26 cellular contexts compared by ENCODE assay signal in genomic region chr6:30965140-30965601, GRCh38. TPM values are rescaled to one million over a fixed set of nuclear protein-coding genes. Genes with fewer than 3 reads are reported as not detected.
A peak's percentile ranks its signal among the peaks of the same experiment; 100 is the strongest.
DNase-seq lines count a peak whose midpoint lies in the region; ATAC-seq, FAIRE-seq and TF ChIP-seq lines count a peak whose summit lies in the region.
"Had no signal": no experiment of that assay in that cellular context is flagged by ENCODE, and none has a peak within 500 bp of the region (broad histone marks: within the 10 kb centered on the region; RNA-seq: fewer than 3 reads in every experiment).

No MANE protein-coding gene starts in this region.

- H3K27ac Mint-ChIP-seq in activated naive CD8-positive, alpha-beta T cell treated with anti-CD3 and anti-CD28 coated beads, Interleukin-2, amount 10 ng/mL, durations not matched to agents 7 days and 5 days = peak overlapping the region; percentile 44
- H3K27ac Mint-ChIP-seq in activated naive CD8-positive, alpha-beta T cell treated with anti-CD3 and anti-CD28 coated beads for 36 hours = no peak overlapping the region
- H3K27ac Mint-ChIP-seq in activated CD8-positive, alpha-beta T cell treated with anti-CD3 and anti-CD28 coated beads, Interleukin-2, amount 10 ng/mL, durations not matched to agents 7 days and 5 days = no peak overlapping the region
- peak overlapping the region; percentile 7 to 81 (median 61) for H3K27ac Mint-ChIP-seq in immature natural killer cell

- no peak for TF ChIP-seq POLR2A in testis (IDR thresholded peaks at IDR 0.05)

- peak; percentile 35 for ATAC-seq in activated naive CD8-positive, alpha-beta T cell treated with anti-CD3 and anti-CD28 coated beads, Interleukin-2, amount 10 ng/mL, durations not matched to agents 7 days and 5 days (ENCODE audit: low read depth)
- ATAC-seq in activated CD8-positive, alpha-beta T cell treated with anti-CD3 and anti-CD28 coated beads, Interleukin-2, amount 10 ng/mL, durations not matched to agents 7 days and 5 days = peak; percentile 45
- ATAC-seq in stimulated activated naive CD8-positive, alpha-beta T cell treated with anti-CD3 and anti-CD28 coated beads, Interleukin-15, Interleukin-2, amounts not matched to agents 100 U/mL and 50 U/mL, for 24 hours = peak; percentile 58
- no peak for ATAC-seq in HG03097 (IDR thresholded peaks at IDR 0.05; ENCODE audit: low FRiP score, unreplicated experiment)
- ATAC-seq: A549 had no signal

- H3K27me3 ChIP-seq in small intestine (ENCODE audit: control insufficient read depth in 2 of 2, insufficient read depth in 2 of 2, low read length in 2 of 2) = no peaks in the 10 kb centered on the region
- no peaks in the 10 kb centered on the region for H3K27me3 ChIP-seq in testis
- H3K27me3 ChIP-seq: MG63 had no signal

- TF ChIP-seq CTCF in testis (IDR thresholded peaks at IDR 0.05) = no peak

- H3K9me3 ChIP-seq in small intestine (ENCODE audit: control insufficient read depth, low read depth) (no peaks in the 10 kb centered on the region), testis (no peaks in the 10 kb centered on the region)
- H3K9me3 ChIP-seq: A549, MG63 had no signal

- H3K4me1 Mint-ChIP-seq in activated naive CD8-positive, alpha-beta T cell treated with anti-CD3 and anti-CD28 coated beads, Interleukin-2, amount 10 ng/mL, durations not matched to agents 7 days and 5 days = peaks cover 27% of the 10 kb centered on the region
- peaks cover 3% of the 10 kb centered on the region for H3K4me1 Mint-ChIP-seq in activated naive CD8-positive, alpha-beta T cell treated with anti-CD3 and anti-CD28 coated beads for 36 hours
- peaks cover 27% of the 10 kb centered on the region for H3K4me1 Mint-ChIP-seq in activated CD8-positive, alpha-beta T cell treated with anti-CD3 and anti-CD28 coated beads, Interleukin-2, amount 10 ng/mL, durations not matched to agents 7 days and 5 days (ENCODE audit: low read depth)
- peaks cover 29 to 37% of the 10 kb centered on the region in 2 donors for H3K4me1 Mint-ChIP-seq in immature natural killer cell

- no peak overlapping the region for H3K4me3 Mint-ChIP-seq in activated naive CD8-positive, alpha-beta T cell treated with anti-CD3 and anti-CD28 coated beads, Interleukin-2, amount 10 ng/mL, durations not matched to agents 7 days and 5 days
- no peak overlapping the region for H3K4me3 Mint-ChIP-seq in activated naive CD8-positive, alpha-beta T cell treated with anti-CD3 and anti-CD28 coated beads for 36 hours
- H3K4me3 Mint-ChIP-seq in activated CD8-positive, alpha-beta T cell treated with anti-CD3 and anti-CD28 coated beads, Interleukin-2, amount 10 ng/mL, durations not matched to agents 7 days and 5 days = no peak overlapping the region
- peak overlapping the region in 4 of 5 donors; percentile 4 to 70 (median 64) for H3K4me3 Mint-ChIP-seq in immature natural killer cell

- CTCF ChIA-PET in activated CD8-positive, alpha-beta T cell treated with anti-CD3 and anti-CD28 coated beads, Interleukin-2, amount 10 ng/mL, durations not matched to agents 7 days and 5 days (lab: Charles Lee) = interaction anchor here (1.0 kb wide), 1 partner anchor 22 kb away, joined by 3 read pairs; no protein-coding TSS in a partner anchor

- POLR2A ChIA-PET in activated naive CD8-positive, alpha-beta T cell treated with anti-CD3 and anti-CD28 coated beads, Interleukin-2, amount 10 ng/mL, durations not matched to agents 7 days and 5 days (lab: Charles Lee) = interaction anchor here (1.8 kb wide), 1 partner anchor 10 kb away, joined by 5 read pairs; no protein-coding TSS in a partner anchor
- POLR2A ChIA-PET in activated CD8-positive, alpha-beta T cell treated with anti-CD3 and anti-CD28 coated beads, Interleukin-2, amount 10 ng/mL, durations not matched to agents 7 days and 5 days (lab: Charles Lee) = interaction anchor here (1.4 kb wide), 1 partner anchor 10 kb away, joined by 4 read pairs; no protein-coding TSS in a partner anchor

- no peak for DNase-seq in activated naive CD8-positive, alpha-beta T cell treated with anti-CD3 and anti-CD28 coated beads, Interleukin-2, amount 10 ng/mL, durations not matched to agents 7 days and 5 days
- no peak for DNase-seq in activated naive CD8-positive, alpha-beta T cell treated with anti-CD3 and anti-CD28 coated beads for 36 hours
- DNase-seq in activated CD8-positive, alpha-beta T cell treated with anti-CD3 and anti-CD28 coated beads, Interleukin-2, amount 10 ng/mL, durations not matched to agents 7 days and 5 days = peak; percentile 28
- DNase-seq in immature natural killer cell (peak; percentile 43 to 46 (median 46)), small intestine (no peak), testis (no peak)
- no peak for DNase-seq in stimulated activated naive CD8-positive, alpha-beta T cell treated with anti-CD3 and anti-CD28 coated beads, Interleukin-15, Interleukin-2, amounts not matched to agents 100 U/mL and 50 U/mL, for 24 hours
- DNase-seq: CD4-positive, alpha-beta memory T cell; DMS153; EL; Karpas-422; MG63; NCI-H1092; NCI-H1436 treated with DMSO at 0.1 percent for 48 hours; NCI-H2081; NCI-H2171 treated with DMSO at 0.1 percent for 48 hours; NCI-H446; NCI-H69; Right ventricle myocardium superior had no signal

- no peaks in the 10 kb centered on the region for H3K9me3 Mint-ChIP-seq in activated naive CD8-positive, alpha-beta T cell treated with anti-CD3 and anti-CD28 coated beads, Interleukin-2, amount 10 ng/mL, durations not matched to agents 7 days and 5 days
- no peaks in the 10 kb centered on the region for H3K9me3 Mint-ChIP-seq in activated naive CD8-positive, alpha-beta T cell treated with anti-CD3 and anti-CD28 coated beads for 36 hours
- H3K9me3 Mint-ChIP-seq in activated CD8-positive, alpha-beta T cell treated with anti-CD3 and anti-CD28 coated beads, Interleukin-2, amount 10 ng/mL, durations not matched to agents 7 days and 5 days (ENCODE audit: insufficient read depth) = no peaks in the 10 kb centered on the region
- peaks cover 0 to 4% (median 0%) of the 10 kb centered on the region in 6 donors for H3K9me3 Mint-ChIP-seq in immature natural killer cell
- H3K9me3 Mint-ChIP-seq: CD4-positive, alpha-beta memory T cell had no signal

- H3K27ac ChIP-seq in small intestine (ENCODE audit: low read depth in 1 of 2, low read length in 1 of 2) (no peak overlapping the region), testis (no peak overlapping the region)
- H3K27ac ChIP-seq: A549, SK-N-MC had no signal

- intact Hi-C loops in testis (cut with DNase I; ENCODE audit: low total_unique reads) = no loop called here

- H3K36me3 ChIP-seq in small intestine (ENCODE audit: control insufficient read depth in 2 of 2, insufficient read depth in 2 of 2, low read length in 2 of 2) = no peaks in the 10 kb centered on the region
- H3K36me3 ChIP-seq in testis (ENCODE audit: low read depth, missing control alignments) = no peaks in the 10 kb centered on the region
- H3K36me3 ChIP-seq: MG63 had no signal

- H3K4me1 ChIP-seq in small intestine (ENCODE audit: control insufficient read depth in 2 of 2, insufficient read depth in 1 of 2, low read depth in 1 of 2, low read length in 1 of 2) (no peaks in the 10 kb centered on the region), testis (no peaks in the 10 kb centered on the region)
- H3K4me1 ChIP-seq: A549 had no signal

- H3K4me3 ChIP-seq in small intestine (ENCODE audit: low read depth in 1 of 2, low read length in 2 of 2) = no peak overlapping the region
- H3K4me3 ChIP-seq in testis = no peak overlapping the region
- H3K4me3 ChIP-seq: A549, MG63, SK-N-MC had no signal

- H3K36me3 Mint-ChIP-seq in activated naive CD8-positive, alpha-beta T cell treated with anti-CD3 and anti-CD28 coated beads, Interleukin-2, amount 10 ng/mL, durations not matched to agents 7 days and 5 days = no peaks in the 10 kb centered on the region
- H3K36me3 Mint-ChIP-seq in activated naive CD8-positive, alpha-beta T cell treated with anti-CD3 and anti-CD28 coated beads for 36 hours = no peaks in the 10 kb centered on the region
- no peaks in the 10 kb centered on the region for H3K36me3 Mint-ChIP-seq in activated CD8-positive, alpha-beta T cell treated with anti-CD3 and anti-CD28 coated beads, Interleukin-2, amount 10 ng/mL, durations not matched to agents 7 days and 5 days (ENCODE audit: low read depth)
- H3K36me3 Mint-ChIP-seq in immature natural killer cell = no peaks in the 10 kb centered on the region
- H3K36me3 Mint-ChIP-seq: CD4-positive, alpha-beta memory T cell had no signal

- no peak for FAIRE-seq in small intestine (lab: Jason Lieb, UNC)
- FAIRE-seq: A549 had no signal

- H3K27me3 Mint-ChIP-seq in activated naive CD8-positive, alpha-beta T cell treated with anti-CD3 and anti-CD28 coated beads, Interleukin-2, amount 10 ng/mL, durations not matched to agents 7 days and 5 days = peaks cover 41% of the 10 kb centered on the region
- peaks cover 20% of the 10 kb centered on the region for H3K27me3 Mint-ChIP-seq in activated naive CD8-positive, alpha-beta T cell treated with anti-CD3 and anti-CD28 coated beads for 36 hours
- H3K27me3 Mint-ChIP-seq in activated CD8-positive, alpha-beta T cell treated with anti-CD3 and anti-CD28 coated beads, Interleukin-2, amount 10 ng/mL, durations not matched to agents 7 days and 5 days (ENCODE audit: low read depth) = peaks cover 36% of the 10 kb centered on the region
- H3K27me3 Mint-ChIP-seq in immature natural killer cell (ENCODE audit: low read depth in 3 of 3) = peaks cover 15 to 34% (median 22%) of the 10 kb centered on the region in 3 donors

- WGBS in small intestine, 3 donors = 61 to 86% (median 74%) methylated on average over 5 of the region's 5 CpGs
- 94 to 95% methylated on average over 5 of the region's 5 CpGs for WGBS in testis, 2 donors

RNA-seq across cellular contexts. Expression of gene MUC21, which starts 18.3 kb away (rescaled TPM):
- not detected for total RNA-seq in activated naive CD8-positive, alpha-beta T cell treated with anti-CD3 and anti-CD28 coated beads, Interleukin-2, amount 10 ng/mL, durations not matched to agents 7 days and 5 days
- total RNA-seq in activated naive CD8-positive, alpha-beta T cell treated with anti-CD3 and anti-CD28 coated beads for 36 hours = not detected
- not detected for total RNA-seq in activated CD8-positive, alpha-beta T cell treated with anti-CD3 and anti-CD28 coated beads, Interleukin-2, amount 10 ng/mL, durations not matched to agents 7 days and 5 days
- polyA plus RNA-seq in immature natural killer cell = not detected
- polyA plus RNA-seq in small intestine = under 1 TPM; 0.22 to 0.89 (median 0.81) TPM
- not detected for total RNA-seq in testis
- polyA plus RNA-seq in testis (ENCODE audit: insufficient read depth, low read depth, low replicate concordance) = 0.12 TPM
- total RNA-seq: CD4-positive, alpha-beta memory T cell; H4; HT-29; OCI-LY7; Right ventricle myocardium superior had no signal
- polyA plus RNA-seq: A549; BJ; CD4-positive, alpha-beta memory T cell had no signal

RNA-seq across cellular contexts. Expression of gene MUCL3, which starts 24.4 kb away (rescaled TPM):
- total RNA-seq in activated naive CD8-positive, alpha-beta T cell treated with anti-CD3 and anti-CD28 coated beads, Interleukin-2, amount 10 ng/mL, durations not matched to agents 7 days and 5 days = not detected
- not detected for total RNA-seq in activated naive CD8-positive, alpha-beta T cell treated with anti-CD3 and anti-CD28 coated beads for 36 hours
- not detected for total RNA-seq in activated CD8-positive, alpha-beta T cell treated with anti-CD3 and anti-CD28 coated beads, Interleukin-2, amount 10 ng/mL, durations not matched to agents 7 days and 5 days
- polyA plus RNA-seq in immature natural killer cell (not detected), small intestine (1 to 10 TPM in 2 of 3 donors, under 1 TPM in 1; 0.01 to 1.1 (median 1.1) TPM), testis (ENCODE audit: insufficient read depth, low read depth, low replicate concordance) (0.45 TPM)
- total RNA-seq in testis = under 1 TPM in 1 of 2 donors, not detected in 1; 0.19 TPM
- total RNA-seq: CD4-positive, alpha-beta memory T cell; H4; OCI-LY7; Right ventricle myocardium superior had no signal
- polyA plus RNA-seq: BJ; CD4-positive, alpha-beta memory T cell had no signal

RNA-seq across cellular contexts. Expression of gene SFTA2, which starts 33.2 kb away (rescaled TPM):
- not detected for total RNA-seq in activated naive CD8-positive, alpha-beta T cell treated with anti-CD3 and anti-CD28 coated beads, Interleukin-2, amount 10 ng/mL, durations not matched to agents 7 days and 5 days
- total RNA-seq in activated naive CD8-positive, alpha-beta T cell treated with anti-CD3 and anti-CD28 coated beads for 36 hours = not detected
- total RNA-seq in activated CD8-positive, alpha-beta T cell treated with anti-CD3 and anti-CD28 coated beads, Interleukin-2, amount 10 ng/mL, durations not matched to agents 7 days and 5 days = not detected
- polyA plus RNA-seq in immature natural killer cell = not detected
- polyA plus RNA-seq in small intestine = 1 to 10 TPM in 2 of 3 donors, not detected in 1; 1.6 to 3.2 TPM
- not detected for total RNA-seq in testis
- polyA plus RNA-seq in testis (ENCODE audit: insufficient read depth, low read depth, low replicate concordance) = 0.94 TPM
- total RNA-seq: H4, OCI-LY7, Right ventricle myocardium superior had no signal
- polyA plus RNA-seq: A549; BJ; CD4-positive, alpha-beta memory T cell had no signal

RNA-seq across cellular contexts. Expression of gene MUC22, which starts 45.1 kb away (rescaled TPM):
- not detected for total RNA-seq in activated naive CD8-positive, alpha-beta T cell treated with anti-CD3 and anti-CD28 coated beads, Interleukin-2, amount 10 ng/mL, durations not matched to agents 7 days and 5 days
- not detected for total RNA-seq in activated naive CD8-positive, alpha-beta T cell treated with anti-CD3 and anti-CD28 coated beads for 36 hours
- not detected for total RNA-seq in activated CD8-positive, alpha-beta T cell treated with anti-CD3 and anti-CD28 coated beads, Interleukin-2, amount 10 ng/mL, durations not matched to agents 7 days and 5 days
- polyA plus RNA-seq in immature natural killer cell = not detected
- polyA plus RNA-seq in small intestine = not detected
- total RNA-seq in testis = under 1 TPM; 0.31 to 0.87 TPM
- 0.21 TPM for polyA plus RNA-seq in testis (ENCODE audit: insufficient read depth, low read depth, low replicate concordance)
- total RNA-seq: CD4-positive, alpha-beta memory T cell; H4; HT-29; OCI-LY7 had no signal
- polyA plus RNA-seq: A549; BJ; CD4-positive, alpha-beta memory T cell had no signal

RNA-seq across cellular contexts. Expression of gene VARS2, which starts 51.1 kb away (rescaled TPM):
- 10 to 100 TPM; 38.0 to 43.1 TPM for total RNA-seq in activated naive CD8-positive, alpha-beta T cell treated with anti-CD3 and anti-CD28 coated beads, Interleukin-2, amount 10 ng/mL, durations not matched to agents 7 days and 5 days
- 10 to 100 TPM; 79.5 to 80.9 TPM for total RNA-seq in activated naive CD8-positive, alpha-beta T cell treated with anti-CD3 and anti-CD28 coated beads for 36 hours
- 10 to 100 TPM; 38.4 to 38.8 TPM for total RNA-seq in activated CD8-positive, alpha-beta T cell treated with anti-CD3 and anti-CD28 coated beads, Interleukin-2, amount 10 ng/mL, durations not matched to agents 7 days and 5 days
- polyA plus RNA-seq in immature natural killer cell (10 to 100 TPM; 12.0 to 17.5 (median 12.6) TPM), small intestine (10 to 100 TPM; 25.4 to 54.9 (median 42.0) TPM), testis (ENCODE audit: insufficient read depth, low read depth, low replicate concordance) (31.4 TPM)
- total RNA-seq in testis = 10 to 100 TPM; 36.5 to 45.5 TPM

Comparison
In these comparisons a context has a peak if more than half of its experiments do, and no peak if none do; other contexts are left out.
1. H3K27ac Mint-ChIP-seq: peak in activated naive CD8-positive, alpha-beta T cell treated with anti-CD3 and anti-CD28 coated beads, Interleukin-2, amount 10 ng/mL, durations not matched to agents 7 days and 5 days (single experiment) and immature natural killer cell (6 of 6); none in activated naive CD8-positive, alpha-beta T cell treated with anti-CD3 and anti-CD28 coated beads for 36 hours (single experiment) and activated CD8-positive, alpha-beta T cell treated with anti-CD3 and anti-CD28 coated beads, Interleukin-2, amount 10 ng/mL, durations not matched to agents 7 days and 5 days (single experiment).
2. DNase-seq: peak in activated CD8-positive, alpha-beta T cell treated with anti-CD3 and anti-CD28 coated beads, Interleukin-2, amount 10 ng/mL, durations not matched to agents 7 days and 5 days (single experiment) and immature natural killer cell (3 of 3); none in activated naive CD8-positive, alpha-beta T cell treated with anti-CD3 and anti-CD28 coated beads, Interleukin-2, amount 10 ng/mL, durations not matched to agents 7 days and 5 days (single experiment), activated naive CD8-positive, alpha-beta T cell treated with anti-CD3 and anti-CD28 coated beads for 36 hours (single experiment), stimulated activated naive CD8-positive, alpha-beta T cell treated with anti-CD3 and anti-CD28 coated beads, Interleukin-15, Interleukin-2, amounts not matched to agents 100 U/mL and 50 U/mL, for 24 hours (single experiment), small intestine (single experiment) and testis (single experiment).
3. H3K4me3 Mint-ChIP-seq: peak in immature natural killer cell (4 of 5); none in activated naive CD8-positive, alpha-beta T cell treated with anti-CD3 and anti-CD28 coated beads, Interleukin-2, amount 10 ng/mL, durations not matched to agents 7 days and 5 days (single experiment), activated naive CD8-positive, alpha-beta T cell treated with anti-CD3 and anti-CD28 coated beads for 36 hours (single experiment) and activated CD8-positive, alpha-beta T cell treated with anti-CD3 and anti-CD28 coated beads, Interleukin-2, amount 10 ng/mL, durations not matched to agents 7 days and 5 days (single experiment).